Comparison of ENCODE assay signal across 9 cellular contexts in the genomic region with DNA sequence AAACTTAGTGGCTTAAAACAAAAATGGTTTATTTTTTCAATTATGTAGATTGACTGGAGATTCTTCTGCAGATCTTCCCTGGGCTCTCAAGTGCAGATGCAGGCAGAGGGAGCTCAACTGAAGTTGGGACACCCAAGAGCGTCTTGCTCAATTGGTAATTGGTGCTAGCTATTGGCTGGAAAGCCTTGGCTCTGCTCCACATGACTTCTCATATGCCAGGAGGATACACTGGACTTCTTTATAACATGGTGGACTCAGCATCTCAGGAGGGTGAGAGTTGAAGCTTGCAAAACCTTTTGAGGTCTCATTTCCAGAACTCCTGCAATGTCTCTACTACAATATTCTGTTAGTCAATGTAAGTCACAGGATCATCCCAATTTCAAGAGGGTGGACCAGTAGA.
"Had no signal": no experiment of that assay in that cellular context is flagged by ENCODE, and none has a peak within 500 bp of the region (broad histone marks: within the 10 kb centered on the region; RNA-seq: fewer than 3 reads in every experiment).

No MANE protein-coding gene starts in this region.

- H3K27ac ChIP-seq: GM23248, HL-60 had no signal

- H3K36me3 ChIP-seq: HAP-1 had no signal

- H3K9me3 ChIP-seq: HAP-1 had no signal

- H3K9ac ChIP-seq: GM23248 had no signal

- ATAC-seq: HCT116, HepG2, K562 had no signal

- DNase-seq: GM23248, GOT3, H7, HFFc6 had no signal

- H3K4me1 ChIP-seq: HAP-1 had no signal

- H3K4me3 ChIP-seq: GM23248, HAP-1, K562 had no signal

- H2AFZ ChIP-seq: GM23248 had no signal
